In genomic region chr6:83474309-83474708, GRCh38 we compare ENCODE assay signal across 12 cellular contexts. TPM values are rescaled to one million over a fixed set of nuclear protein-coding genes. Genes with fewer than 3 reads are reported as not detected.
DNase-seq lines count a peak whose midpoint lies in the region; ATAC-seq and TF ChIP-seq lines count a peak whose summit lies in the region.
"Had no signal": no experiment of that assay in that cellular context is flagged by ENCODE, and none has a peak within 500 bp of the region (broad histone marks: within the 10 kb centered on the region; RNA-seq: fewer than 3 reads in every experiment).

No MANE protein-coding gene starts in this region.

- H3K4me3 ChIP-seq in choroid plexus epithelial cell (ENCODE audit: low read depth, low read length) (no peak overlapping the region), left lung (no peak overlapping the region)
- H3K4me3 ChIP-seq: hepatocyte had no signal

- TF ChIP-seq CTCF in choroid plexus epithelial cell (conservative IDR thresholded peaks at IDR 0.05; ENCODE audit: low read depth, low read length) (no peak), left lung (IDR thresholded peaks at IDR 0.05) (no peak)

- no peaks in the 10 kb centered on the region for H3K36me3 ChIP-seq in left lung

- DNase-seq in DMS153 (lab: John Stamatoyannopoulos, UW) (peak; percentile 53), NCI-H1105 (lab: John Stamatoyannopoulos, UW) (peak; percentile 95), choroid plexus epithelial cell (ENCODE audit: low read depth) (peak; percentile 56), left lung (no peak), NOMO-1 (lab: John Stamatoyannopoulos, UW; ENCODE audit: unreplicated experiment in 2 of 2) (no peak)
- DNase-seq: NCI-H1930, posterior cingulate gyrus, T1000 had no signal

- intact Hi-C loops in left lung (cut with DNase I) = no loop called here

- peak; percentile 44 for ATAC-seq in left lung
- no peak for ATAC-seq in HG02759 (IDR thresholded peaks at IDR 0.05; ENCODE audit: unreplicated experiment)
- no peak for ATAC-seq in HG03135 (IDR thresholded peaks at IDR 0.05; ENCODE audit: unreplicated experiment)
- ATAC-seq in HG03039 (IDR thresholded peaks at IDR 0.05; ENCODE audit: unreplicated experiment) = no peak

- no peaks in the 10 kb centered on the region for H3K4me1 ChIP-seq in left lung

- no peaks in the 10 kb centered on the region for H3K9me3 ChIP-seq in left lung

- H3K27ac ChIP-seq in left lung = no peak overlapping the region
- H3K27ac ChIP-seq: hepatocyte had no signal

- H3K27me3 ChIP-seq in left lung = no peaks in the 10 kb centered on the region
- H3K27me3 ChIP-seq: hepatocyte had no signal

RNA-seq across cellular contexts. Expression of gene PRSS35, which starts 38.0 kb away (rescaled TPM):
- total RNA-seq in left lung = 1 to 10 TPM in 1 of 2 donors, under 1 TPM in 1; 0.86 to 4.0 TPM

RNA-seq across cellular contexts. Expression of gene ME1, which starts 43.5 kb away (rescaled TPM):
- total RNA-seq in left lung = 10 to 100 TPM; 22.6 to 30.7 TPM

Comparison
In these comparisons a context has a peak if more than half of its experiments do, and no peak if none do; other contexts are left out.
1. DNase-seq: peak in DMS153 (single experiment), NCI-H1105 (single experiment) and choroid plexus epithelial cell (single experiment); none in left lung (0 of 2) and NOMO-1 (0 of 2).